Comparison of ENCODE assay signal across 7 cellular contexts in the genomic region with DNA sequence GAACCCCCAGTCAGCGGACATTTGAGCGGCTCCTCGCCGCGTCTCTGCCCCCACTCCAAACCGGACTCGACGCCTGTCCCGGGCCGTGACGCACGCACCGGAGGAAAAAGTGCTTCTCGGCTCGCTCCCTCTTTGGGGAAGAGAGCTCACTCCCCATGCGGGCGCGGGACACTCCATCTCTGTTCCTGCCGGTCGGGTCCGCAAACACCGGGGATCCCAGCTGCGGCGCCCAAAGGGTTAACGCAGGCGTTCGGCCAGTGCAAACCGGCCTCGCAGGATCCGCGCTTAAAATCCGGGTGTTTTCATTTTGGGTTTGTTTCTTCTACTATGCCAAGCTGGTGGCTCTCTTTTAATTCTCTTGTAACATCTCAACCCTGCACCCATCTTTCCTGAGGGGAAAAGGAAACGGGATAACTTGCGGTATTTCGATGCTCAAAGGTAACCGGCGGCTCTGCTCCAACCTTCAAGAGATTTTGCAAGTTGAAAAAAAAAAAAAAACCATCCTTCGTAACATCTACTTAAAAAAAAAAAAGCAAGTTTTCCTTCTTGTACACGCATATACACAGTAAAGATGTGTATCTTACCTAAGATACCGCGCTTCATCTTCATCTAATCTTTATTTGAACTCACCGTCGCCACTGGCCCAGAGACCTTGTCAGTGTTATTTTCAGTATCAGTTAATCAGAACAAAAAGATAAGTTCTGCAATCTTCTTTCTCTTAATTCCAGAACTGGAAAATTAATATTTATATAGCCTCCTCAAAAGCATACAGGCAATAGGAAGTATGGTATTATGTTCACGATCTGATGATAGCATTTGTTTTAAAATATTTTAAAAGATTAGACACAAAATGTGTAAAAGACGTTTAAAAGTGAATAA. TPM values are rescaled to one million over a fixed set of nuclear protein-coding genes. Genes with fewer than 3 reads are reported as not detected.
DNase-seq lines count a peak whose midpoint lies in the region; ATAC-seq lines count a peak whose summit lies in the region.

No MANE protein-coding gene starts in this region.

- H3K4me3 Mint-ChIP-seq in T-helper 17 cell, result peak overlapping the region; percentile 92
- H3K4me3 Mint-ChIP-seq in stimulated activated naive CD8-positive, alpha-beta T cell treated with anti-CD3 and anti-CD28 coated beads, Interleukin-15, amount 100 ng/mL, for 72 hours, result peak overlapping the region; percentile 88 to 92

- no peaks in the 10 kb centered on the region for H3K36me3 Mint-ChIP-seq in T-helper 17 cell (ENCODE audit: low read depth)

- H3K27me3 ChIP-seq in effector memory CD4-positive, alpha-beta T cell (replicated peaks; ENCODE audit: control insufficient read depth, insufficient read depth, low read length, poor library complexity, severe bottlenecking), result no peaks in the 10 kb centered on the region

- peak overlapping the region; percentile 97 for H3K4me3 ChIP-seq in effector memory CD4-positive, alpha-beta T cell (ENCODE audit: insufficient read depth, low read depth, low read length, poor library complexity, severe bottlenecking)

- H3K4me1 Mint-ChIP-seq in T-helper 17 cell, result peaks cover 28% of the 10 kb centered on the region
- H3K4me1 Mint-ChIP-seq in stimulated activated naive CD8-positive, alpha-beta T cell treated with anti-CD3 and anti-CD28 coated beads, Interleukin-15, amount 100 ng/mL, for 72 hours, result peaks cover 20% of the 10 kb centered on the region

- peak in 1 of 3 donors; percentile 32 for DNase-seq in T-helper 17 cell
- peak in 1 of 3 donors; percentile 8 for DNase-seq in effector memory CD4-positive, alpha-beta T cell
- DNase-seq in midbrain (lab: John Stamatoyannopoulos, UW), result peak; percentile 45
- DNase-seq in stimulated activated naive CD8-positive, alpha-beta T cell treated with anti-CD3 and anti-CD28 coated beads, Interleukin-15, amount 100 ng/mL, for 72 hours, result no peak
- no peak for DNase-seq in glomerular visceral epithelial cell (ENCODE audit: extremely low spot score)

- ATAC-seq in GM18498 (IDR thresholded peaks at IDR 0.05; ENCODE audit: unreplicated experiment) (peak; percentile 0), HG02973 (IDR thresholded peaks at IDR 0.05; ENCODE audit: unreplicated experiment) (peak; percentile 1), T-helper 17 cell (no peak)
- ATAC-seq in stimulated activated naive CD8-positive, alpha-beta T cell treated with anti-CD3 and anti-CD28 coated beads, Interleukin-15, amount 100 ng/mL, for 72 hours, result no peak

- H3K27me3 Mint-ChIP-seq in T-helper 17 cell, result no peaks in the 10 kb centered on the region
- H3K27me3 Mint-ChIP-seq in stimulated activated naive CD8-positive, alpha-beta T cell treated with anti-CD3 and anti-CD28 coated beads, Interleukin-15, amount 100 ng/mL, for 72 hours, result no peaks in the 10 kb centered on the region

- peak overlapping the region; percentile 97 for H3K27ac Mint-ChIP-seq in T-helper 17 cell
- peak overlapping the region; percentile 94 to 96 for H3K27ac Mint-ChIP-seq in stimulated activated naive CD8-positive, alpha-beta T cell treated with anti-CD3 and anti-CD28 coated beads, Interleukin-15, amount 100 ng/mL, for 72 hours

- no peaks in the 10 kb centered on the region for H3K9me3 ChIP-seq in T-helper 17 cell (ENCODE audit: control insufficient read depth, low read length, poor library complexity, severe bottlenecking)
- peaks cover 1% of the 10 kb centered on the region for H3K9me3 ChIP-seq in effector memory CD4-positive, alpha-beta T cell (ENCODE audit: control insufficient read depth, low read length)

- H3K4me1 ChIP-seq in effector memory CD4-positive, alpha-beta T cell (ENCODE audit: control insufficient read depth, insufficient read depth, low read length, poor library complexity, severe bottlenecking), result peaks cover 20% of the 10 kb centered on the region

- peaks cover 6 to 15% of the 10 kb centered on the region in 2 donors for H3K9me3 Mint-ChIP-seq in stimulated activated naive CD8-positive, alpha-beta T cell treated with anti-CD3 and anti-CD28 coated beads, Interleukin-15, amount 100 ng/mL, for 72 hours

- H3K27ac ChIP-seq in effector memory CD4-positive, alpha-beta T cell (ENCODE audit: insufficient read depth, low read length, poor library complexity, severe bottlenecking), result peak overlapping the region; percentile 96

- H3K36me3 ChIP-seq in effector memory CD4-positive, alpha-beta T cell (ENCODE audit: control insufficient read depth, insufficient read depth, low read length), result no peaks in the 10 kb centered on the region

RNA-seq across cellular contexts. Expression of a gene that starts 1.6 kb away (rescaled TPM):
- total RNA-seq in T-helper 17 cell, result 100 to 1,000 TPM; 123 to 158 TPM

Comparison
In these comparisons a context has a peak if more than half of its experiments do, and no peak if none do; other contexts are left out.
1. ATAC-seq: peak in GM18498 (single experiment) and HG02973 (single experiment); none in T-helper 17 cell (single experiment) and stimulated activated naive CD8-positive, alpha-beta T cell treated with anti-CD3 and anti-CD28 coated beads, Interleukin-15, amount 100 ng/mL, for 72 hours (single experiment).